Comparison of ENCODE assay signal across 9 cellular contexts in genomic region chr10:46516660-46517416, GRCh38. TPM values are rescaled to one million over a fixed set of nuclear protein-coding genes. Genes with fewer than 3 reads are reported as not detected.
DNase-seq lines count a peak whose midpoint lies in the region; ATAC-seq and TF ChIP-seq lines count a peak whose summit lies in the region.
"Had no signal": no experiment of that assay in that cellular context is flagged by ENCODE, and none has a peak within 500 bp of the region (broad histone marks: within the 10 kb centered on the region; RNA-seq: fewer than 3 reads in every experiment).

No MANE protein-coding gene starts in this region.

- peaks cover 0 to 12% (median 11%) of the 10 kb centered on the region in 4 donors for H3K4me1 ChIP-seq in esophagus muscularis mucosa

- TF ChIP-seq CTCF in omental fat pad (IDR thresholded peaks at IDR 0.05) (no peak), esophagus muscularis mucosa (IDR thresholded peaks at IDR 0.05) (no peak)

- WGBS in esophagus muscularis mucosa, result 37% methylated on average over 11 of the region's 11 CpGs

- no peaks in the 10 kb centered on the region for H3K27me3 ChIP-seq in esophagus muscularis mucosa

- no peak for TF ChIP-seq EP300 in esophagus muscularis mucosa (IDR thresholded peaks at IDR 0.05)

- no peak overlapping the region for H3K27ac ChIP-seq in esophagus muscularis mucosa (replicated peaks in 1 of 4)

- H3K9me3 ChIP-seq in esophagus muscularis mucosa, result no peaks in the 10 kb centered on the region

- peak; percentile 91 for DNase-seq in GM03348 (ENCODE audit: low spot score)
- DNase-seq in RPMI7951 (ENCODE audit: low read depth), result peak; percentile 77
- peak; percentile 56 for DNase-seq in sciatic nerve (ENCODE audit: low spot score)
- no peak for DNase-seq in omental fat pad (ENCODE audit: low spot score)
- DNase-seq in esophagus muscularis mucosa (ENCODE audit: extremely low spot score), result no peak
- no peak for DNase-seq in DMS114 treated with DMSO at 0.1 percent for 48 hours (lab: John Stamatoyannopoulos, UW; ENCODE audit: unreplicated experiment)
- DNase-seq in stimulated activated CD4-positive, alpha-beta T cell treated with anti-CD3 and anti-CD28 coated beads, Interleukin-4, amount 100 ng/mL, for 4 hours, result no peak

- intact Hi-C loops in sciatic nerve (cut with DNase I), result no loop called here
- intact Hi-C loops in esophagus muscularis mucosa (cut with DNase I), result no loop called here

- H3K36me3 ChIP-seq in esophagus muscularis mucosa, result no peaks in the 10 kb centered on the region

- no peak overlapping the region for H3K4me3 ChIP-seq in esophagus muscularis mucosa

- peak; percentile 6 for ATAC-seq in esophagus mucosa
- no peak for ATAC-seq in sciatic nerve
- no peak for ATAC-seq in omental fat pad (ENCODE audit: low FRiP score)
- ATAC-seq: naive thymus-derived CD4-positive, alpha-beta T cell had no signal

- TF ChIP-seq POLR2A in esophagus muscularis mucosa (IDR thresholded peaks at IDR 0.05; ENCODE audit: low read depth), result no peak

RNA-seq across cellular contexts. Expression of gene GPRIN2, which starts 39.6 kb away (rescaled TPM):
- total RNA-seq in RPMI7951 (2014; rRNA removed; shearing (Covaris generic)), result not detected in 2 replicates
- total RNA-seq in esophagus mucosa (4.5 TPM), sciatic nerve (2.0 TPM), omental fat pad (under 1 TPM in 2 of 4 donors, not detected in 2; 0.46 to 0.50 TPM), esophagus muscularis mucosa (1 to 10 TPM in 2 of 4 donors, not detected in 2; 1.3 to 2.2 TPM)
- total RNA-seq: naive thymus-derived CD4-positive, alpha-beta T cell had no signal

RNA-seq across cellular contexts. Expression of gene NPY4R, which starts 51.1 kb away (rescaled TPM):
- 0.10 TPM in 1 of 2 replicates, not detected in the other for total RNA-seq in RPMI7951 (2014; rRNA removed; shearing (Covaris generic))
- total RNA-seq in esophagus mucosa (0.32 TPM), sciatic nerve (not detected), omental fat pad (under 1 TPM in 2 of 4 donors, not detected in 2; 0.24 to 0.95 TPM), esophagus muscularis mucosa (not detected)
- total RNA-seq: naive thymus-derived CD4-positive, alpha-beta T cell had no signal

Comparison
In these comparisons a context has a peak if more than half of its experiments do, and no peak if none do; other contexts are left out.
1. DNase-seq: peak in GM03348 (single experiment), RPMI7951 (single experiment) and sciatic nerve (single experiment); none in omental fat pad (single experiment), esophagus muscularis mucosa (single experiment), DMS114 treated with DMSO at 0.1 percent for 48 hours (single experiment) and stimulated activated CD4-positive, alpha-beta T cell treated with anti-CD3 and anti-CD28 coated beads, Interleukin-4, amount 100 ng/mL, for 4 hours (0 of 2).